ENCODE assay signal across 9 cellular contexts in genomic region chr17:58679263-58680037, GRCh38. TPM values are rescaled to one million over a fixed set of nuclear protein-coding genes. Genes with fewer than 3 reads are reported as not detected.
DNase-seq lines count a peak whose midpoint lies in the region; ATAC-seq and TF ChIP-seq lines count a peak whose summit lies in the region.
"Had no signal": no experiment of that assay in that cellular context is flagged by ENCODE, and none has a peak within 500 bp of the region (broad histone marks: within the 10 kb centered on the region; RNA-seq: fewer than 3 reads in every experiment).

No MANE protein-coding gene starts in this region.

- intact Hi-C loops in left ventricle myocardium superior (cut with micrococcal nuclease), result no loop called here
- intact Hi-C loops in lower leg skin (cut with DNase I; ENCODE audit: low total_unique reads), result no loop called here
- intact Hi-C loops in esophagus muscularis mucosa (cut with DNase I), result no loop called here

- peak; percentile 77 for DNase-seq in Caki2 (ENCODE audit: low read depth)
- peak; percentile 57 for DNase-seq in HFFc6
- DNase-seq in SHP77 (lab: John Stamatoyannopoulos, UW), result peak; percentile 81 to 83
- no peak for DNase-seq in left ventricle myocardium superior
- no peak for DNase-seq in medulla oblongata (ENCODE audit: extremely low spot score)
- DNase-seq in lower leg skin (ENCODE audit: low spot score in 2 of 2), result no peak
- no peak for DNase-seq in esophagus muscularis mucosa (ENCODE audit: extremely low spot score)
- no peak for DNase-seq in stimulated activated CD4-positive, alpha-beta T cell treated with anti-CD3 and anti-CD28 coated beads, Interleukin-4, amount 100 ng/mL, for 1 hour
- DNase-seq: body of pancreas had no signal

- no peak overlapping the region for H3K27ac ChIP-seq in esophagus muscularis mucosa (replicated peaks in 1 of 4)
- H3K27ac ChIP-seq: body of pancreas had no signal

- H3K27me3 ChIP-seq in esophagus muscularis mucosa, result peaks cover 0 to 16% (median 0%) of the 10 kb centered on the region in 4 donors
- H3K27me3 ChIP-seq: body of pancreas had no signal

- 0 out of 2 replicates have a peak overlapping the region, but pooled peaks have one; percentile 29 for H3K27ac Mint-ChIP-seq in HFFc6

- H3K4me3 ChIP-seq in lower leg skin (ENCODE audit: low read depth, poor library complexity, severe bottlenecking) (no peak overlapping the region), esophagus muscularis mucosa (no peak overlapping the region)
- H3K4me3 ChIP-seq: body of pancreas had no signal

- no peak overlapping the region for H3K4me3 Mint-ChIP-seq in HFFc6

- ATAC-seq in left ventricle myocardium superior, result peak; percentile 70
- ATAC-seq: body of pancreas had no signal

- WGBS in lower leg skin, 2 donors, result 45 to 60% methylated on average over 12 of the region's 12 CpGs
- 55% methylated on average over 12 of the region's 12 CpGs for WGBS in esophagus muscularis mucosa

- no peaks in the 10 kb centered on the region for H3K36me3 ChIP-seq in esophagus muscularis mucosa

- H3K4me1 Mint-ChIP-seq in HFFc6 (ENCODE audit: low read depth), result peaks cover 7% of the 10 kb centered on the region

- TF ChIP-seq CTCF in HFFc6 (IDR thresholded peaks at IDR 0.05) (no peak), lower leg skin (IDR thresholded peaks at IDR 0.05) (no peak), esophagus muscularis mucosa (IDR thresholded peaks at IDR 0.05) (no peak)

- TF ChIP-seq POLR2A in lower leg skin (IDR thresholded peaks at IDR 0.05) (no peak), esophagus muscularis mucosa (IDR thresholded peaks at IDR 0.05; ENCODE audit: low read depth) (no peak)

- no peaks in the 10 kb centered on the region for H3K9me3 Mint-ChIP-seq in HFFc6

- H3K27me3 Mint-ChIP-seq in HFFc6 (ENCODE audit: insufficient read depth), result peaks cover 3% of the 10 kb centered on the region

- H3K36me3 Mint-ChIP-seq in HFFc6 (ENCODE audit: low read depth), result no peaks in the 10 kb centered on the region

- TF ChIP-seq EP300 in esophagus muscularis mucosa (IDR thresholded peaks at IDR 0.05), result no peak

- in situ Hi-C loops in Caki2 (cut with HindIII; ENCODE audit: low pct_unique_long_range_greater_than_20kb, low sequenced_read_pairs), result no loop called here

- H3K4me1 ChIP-seq in esophagus muscularis mucosa, result no peaks in the 10 kb centered on the region
- H3K4me1 ChIP-seq: body of pancreas had no signal

- H3K9me3 ChIP-seq in esophagus muscularis mucosa, result no peaks in the 10 kb centered on the region
- H3K9me3 ChIP-seq: body of pancreas had no signal

RNA-seq across cellular contexts. Expression of gene TEX14, which starts 12.4 kb away (rescaled TPM):
- total RNA-seq in Caki2 (2014; rRNA removed; shearing (Covaris generic); ENCODE audit: low replicate concordance), result not detected in 2 replicates
- total RNA-seq in HFFc6 (2021; fragmentation: NEBNext Ultra II Directional; extraction: Animal tissue kit (Norgen Biotek cat#: 25700)), result under 1 TPM in 1 of 6 experiments, not detected in 5; 0.20 TPM
- total RNA-seq in left ventricle myocardium superior (0.15 TPM), lower leg skin (under 1 TPM in 2 of 4 donors, not detected in 2; 0.26 to 0.44 TPM), esophagus muscularis mucosa (under 1 TPM; under 0.01 to 0.19 (median 0.11) TPM)

RNA-seq across cellular contexts. Expression of gene RAD51C, which starts 13.0 kb away (rescaled TPM):
- 74.1 and 101 TPM in 2 replicates for total RNA-seq in Caki2 (2014; rRNA removed; shearing (Covaris generic); ENCODE audit: low replicate concordance)
- 10 to 100 TPM; 20.8 to 27.4 (median 24.8) TPM for total RNA-seq in HFFc6 (2021; fragmentation: NEBNext Ultra II Directional; extraction: Animal tissue kit (Norgen Biotek cat#: 25700))
- total RNA-seq in left ventricle myocardium superior (39.4 TPM), lower leg skin (10 to 100 TPM in 3 of 4 donors, 1 to 10 TPM in 1; 7.9 to 18.4 (median 15.0) TPM), esophagus muscularis mucosa (10 to 100 TPM; 20.1 to 27.0 (median 21.4) TPM)

Comparison
In these comparisons a context has a peak if more than half of its experiments do, and no peak if none do; other contexts are left out.
1. DNase-seq: peak in Caki2 (single experiment), HFFc6 (single experiment) and SHP77 (2 of 2); none in left ventricle myocardium superior (single experiment), medulla oblongata (single experiment), lower leg skin (0 of 2), esophagus muscularis mucosa (single experiment) and stimulated activated CD4-positive, alpha-beta T cell treated with anti-CD3 and anti-CD28 coated beads, Interleukin-4, amount 100 ng/mL, for 1 hour (single experiment).